10 cellular contexts compared by ENCODE assay signal in genomic region chr7:40673285-40673684, GRCh38.
DNase-seq lines count a peak whose midpoint lies in the region; ATAC-seq lines count a peak whose summit lies in the region.
"Had no signal": no experiment of that assay in that cellular context is flagged by ENCODE, and none has a peak within 500 bp of the region (broad histone marks: within the 10 kb centered on the region; RNA-seq: fewer than 3 reads in every experiment).

No MANE protein-coding gene starts in this region.

- peaks cover 0 to 1% of the 10 kb centered on the region in 2 donors for H3K27me3 Mint-ChIP-seq in CD8-positive, alpha-beta memory T cell
- H3K27me3 Mint-ChIP-seq: stimulated activated memory B cell treated with anti-CD40 and anti-IgM and Interleukin-4, amounts not matched to agents 10 μg/mL and 1 μg/mL and 100 μg/mL, for 72 hours had no signal

- CTCF ChIA-PET in CD8-positive, alpha-beta memory T cell (lab: Charles Lee): no interaction called here

- no peaks in the 10 kb centered on the region for H3K36me3 Mint-ChIP-seq in CD8-positive, alpha-beta memory T cell
- H3K36me3 Mint-ChIP-seq: stimulated activated memory B cell treated with anti-CD40 and anti-IgM and Interleukin-4, amounts not matched to agents 10 μg/mL and 1 μg/mL and 100 μg/mL, for 72 hours had no signal

- no peaks in the 10 kb centered on the region for H3K9me3 ChIP-seq in CD8-positive, alpha-beta memory T cell (ENCODE audit: low read length)

- no peaks in the 10 kb centered on the region for H3K27me3 ChIP-seq in CD8-positive, alpha-beta memory T cell (ENCODE audit: insufficient read depth, low read length, poor library complexity, severe bottlenecking)

- H3K4me3 Mint-ChIP-seq in CD8-positive, alpha-beta memory T cell: no peak overlapping the region
- H3K4me3 Mint-ChIP-seq: stimulated activated memory B cell treated with anti-CD40 and anti-IgM and Interleukin-4, amounts not matched to agents 10 μg/mL and 1 μg/mL and 100 μg/mL, for 72 hours had no signal

- ATAC-seq in GM19023 (IDR thresholded peaks at IDR 0.05; ENCODE audit: unreplicated experiment): no peak
- no peak for ATAC-seq in HG03342 (IDR thresholded peaks at IDR 0.05; ENCODE audit: unreplicated experiment)
- ATAC-seq: stimulated activated memory B cell treated with anti-CD40 and anti-IgM and Interleukin-4, amounts not matched to agents 10 μg/mL and 1 μg/mL and 100 μg/mL, for 72 hours had no signal

- no peaks in the 10 kb centered on the region for H3K4me1 Mint-ChIP-seq in CD8-positive, alpha-beta memory T cell
- H3K4me1 Mint-ChIP-seq: stimulated activated memory B cell treated with anti-CD40 and anti-IgM and Interleukin-4, amounts not matched to agents 10 μg/mL and 1 μg/mL and 100 μg/mL, for 72 hours had no signal

- DNase-seq in ELR (ENCODE audit: low read depth) (peak; percentile 78), NCI-H226 (peak; percentile 58), astrocyte of the hippocampus (ENCODE audit: low read depth, low spot score) (peak; percentile 53), myocyte (ENCODE audit: low read depth) (peak; percentile 52)
- no peak for DNase-seq in CD8-positive, alpha-beta memory T cell
- DNase-seq in stimulated activated CD4-positive, alpha-beta T cell treated with anti-CD3 and anti-CD28 coated beads, Interleukin-4, amount 100 ng/mL, for 1 hour: no peak
- DNase-seq: DMS53 had no signal

- POLR2A ChIA-PET in CD8-positive, alpha-beta memory T cell (lab: Charles Lee): no interaction called here

- no peaks in the 10 kb centered on the region for H3K36me3 ChIP-seq in CD8-positive, alpha-beta memory T cell (ENCODE audit: insufficient read depth, low read length)

- no peak overlapping the region for H3K27ac ChIP-seq in CD8-positive, alpha-beta memory T cell (ENCODE audit: low read depth, low read length)

- peaks cover 4 to 28% (median 9%) of the 10 kb centered on the region in 5 donors for H3K9me3 Mint-ChIP-seq in CD8-positive, alpha-beta memory T cell
- H3K9me3 Mint-ChIP-seq: stimulated activated memory B cell treated with anti-CD40 and anti-IgM and Interleukin-4, amounts not matched to agents 10 μg/mL and 1 μg/mL and 100 μg/mL, for 72 hours had no signal

- H3K4me3 ChIP-seq in CD8-positive, alpha-beta memory T cell (ENCODE audit: low read length): no peak overlapping the region

- H3K27ac Mint-ChIP-seq in CD8-positive, alpha-beta memory T cell: no peak overlapping the region
- H3K27ac Mint-ChIP-seq: stimulated activated memory B cell treated with anti-CD40 and anti-IgM and Interleukin-4, amounts not matched to agents 10 μg/mL and 1 μg/mL and 100 μg/mL, for 72 hours had no signal

- no peaks in the 10 kb centered on the region for H3K4me1 ChIP-seq in CD8-positive, alpha-beta memory T cell (ENCODE audit: insufficient read depth, low read length)

Comparison
In these comparisons a context has a peak if more than half of its experiments do, and no peak if none do; other contexts are left out.
1. DNase-seq: peak in ELR (single experiment), NCI-H226 (single experiment), astrocyte of the hippocampus (single experiment) and myocyte (single experiment); none in CD8-positive, alpha-beta memory T cell (0 of 5) and stimulated activated CD4-positive, alpha-beta T cell treated with anti-CD3 and anti-CD28 coated beads, Interleukin-4, amount 100 ng/mL, for 1 hour (single experiment).